In genomic region chr15:50183112-50183794, GRCh38 we compare ENCODE assay signal across 8 cellular contexts. TPM values are rescaled to one million over a fixed set of nuclear protein-coding genes. Genes with fewer than 3 reads are reported as not detected.
DNase-seq lines count a peak whose midpoint lies in the region; ATAC-seq, FAIRE-seq and TF ChIP-seq lines count a peak whose summit lies in the region.

No MANE protein-coding gene starts in this region.

- no peak overlapping the region for H3K4ac ChIP-seq in H9 (ENCODE audit: low read depth, low read length)

- no peak for FAIRE-seq in urothelium cell line (lab: Jason Lieb, UNC)

- no peaks in the 10 kb centered on the region for H3K27me3 ChIP-seq in CD8-positive, alpha-beta T cell (ENCODE audit: insufficient read depth, low read length)
- H3K27me3 ChIP-seq in H9 (ENCODE audit: insufficient read depth, low read length) (peaks cover 22% of the 10 kb centered on the region; the same call in 1 of the 2 replicates), WERI-Rb-1 (ENCODE audit: insufficient read depth, low read depth, severe bottlenecking) (no peaks in the 10 kb centered on the region), lower lobe of right lung (ENCODE audit: low read depth) (peaks cover 29% of the 10 kb centered on the region), gastrocnemius medialis (peaks cover 11 to 39% (median 17%) of the 10 kb centered on the region in 3 donors)

- H3K4me3 Mint-ChIP-seq in CD8-positive, alpha-beta T cell: peak overlapping the region; percentile 92
- peak overlapping the region; percentile 82 to 90 for H3K4me3 Mint-ChIP-seq in H9

- no peak overlapping the region for H3K14ac ChIP-seq in H9 (ENCODE audit: insufficient read depth, low read length)

- CTCF ChIA-PET in CD8-positive, alpha-beta T cell (lab: Charles Lee): interaction anchor here (3.4 kb wide), 1 partner anchor 132 kb away, joined by 15 read pairs; no protein-coding TSS in a partner anchor

- no peak overlapping the region for H3K23ac ChIP-seq in H9 (ENCODE audit: insufficient read length, low read depth, low read length)

- POLR2A ChIA-PET in CD8-positive, alpha-beta T cell (lab: Charles Lee): interaction anchor here (0.6 kb wide), 1 partner anchor 610 kb away, joined by 4 read pairs; no protein-coding TSS in a partner anchor

- TF ChIP-seq CTCF in CD8-positive, alpha-beta T cell (IDR thresholded peaks at IDR 0.05): no peak
- no peak for TF ChIP-seq CTCF in H9 (conservative IDR thresholded peaks at IDR 0.05)
- TF ChIP-seq CTCF in WERI-Rb-1 (IDR thresholded peaks at IDR 0.05; ENCODE audit: low read depth, low read length): no peak
- TF ChIP-seq CTCF in lower lobe of right lung (IDR thresholded peaks at IDR 0.05): no peak
- TF ChIP-seq CTCF in gastrocnemius medialis (IDR thresholded peaks at IDR 0.05 in 4 of 5, conservative IDR thresholded peaks at IDR 0.05 in 1 of 5): no peak

- H4K20me1 ChIP-seq in H9 (ENCODE audit: control insufficient read depth, insufficient read depth, insufficient read length): no peaks in the 10 kb centered on the region

- in situ Hi-C loops in gastrocnemius medialis (cut with MboI; ENCODE audit: low sequenced_read_pairs in 4 of 4): no loop called here

- peak overlapping the region; percentile 82 for H3K4me2 ChIP-seq in H9 (ENCODE audit: insufficient read depth, insufficient read length, low read length)

- H3K4me3 ChIP-seq in CD8-positive, alpha-beta T cell (ENCODE audit: low read depth, low read length): peak overlapping the region; percentile 56
- H3K4me3 ChIP-seq in WERI-Rb-1 (ENCODE audit: low read depth, low read length): peak overlapping the region; percentile 74
- peak overlapping the region; percentile 70 for H3K4me3 ChIP-seq in lower lobe of right lung
- H3K4me3 ChIP-seq in gastrocnemius medialis: no peak overlapping the region

- H3K9me3 Mint-ChIP-seq in CD8-positive, alpha-beta T cell: no peaks in the 10 kb centered on the region
- no peaks in the 10 kb centered on the region; a peak in 1 of 5 replicates for H3K9me3 Mint-ChIP-seq in H9

- H3K56ac ChIP-seq in H9 (ENCODE audit: insufficient read length, low read depth, low read length): no peak overlapping the region

- peaks cover 5% of the 10 kb centered on the region for H3K36me3 Mint-ChIP-seq in CD8-positive, alpha-beta T cell
- H3K36me3 Mint-ChIP-seq in H9 (ENCODE audit: insufficient read depth in 1 of 3, low read depth in 3 of 3): no peaks in the 10 kb centered on the region

- H2BK15ac ChIP-seq in H9 (ENCODE audit: low read depth, low read length): no peak overlapping the region

- H2BK120ac ChIP-seq in H9 (ENCODE audit: low read depth, low read length, poor library complexity, severe bottlenecking): no peak overlapping the region

- intact Hi-C loops in CD8-positive, alpha-beta T cell (cut with DNase I, micrococcal nuclease): loop anchor here (5.0 to 10.0 kb wide), 2 partner anchors 102 to 134 kb away; no protein-coding TSS in a partner anchor
- intact Hi-C loops in lower lobe of right lung (cut with DNase I): no loop called here
- intact Hi-C loops in gastrocnemius medialis (cut with DNase I; ENCODE audit: low total_unique reads): no loop called here

- peaks cover 13% of the 10 kb centered on the region for H3K23me2 ChIP-seq in H9 (ENCODE audit: insufficient read length, low read depth, low read length, poor library complexity, severe bottlenecking)

- H3K9ac ChIP-seq in H9 (ENCODE audit: extremely low read depth, insufficient read length, low read length): no peak overlapping the region

- H4K8ac ChIP-seq in H9 (replicated peaks; ENCODE audit: insufficient read length, low read depth, low read length): no peak overlapping the region

- no peak for ATAC-seq in CD8-positive, alpha-beta T cell
- ATAC-seq in lower lobe of right lung: no peak
- ATAC-seq in gastrocnemius medialis: no peak

- no peaks in the 10 kb centered on the region; the same call in 1 of the 2 replicates for H3K79me2 ChIP-seq in H9 (ENCODE audit: insufficient read depth, low read length)

- no peak overlapping the region for H2AK5ac ChIP-seq in H9 (ENCODE audit: insufficient read length, low read length)

- H2BK5ac ChIP-seq in H9 (ENCODE audit: insufficient read length, low read length): no peak overlapping the region

- TF ChIP-seq POLR2A in gastrocnemius medialis (IDR thresholded peaks at IDR 0.05): no peak

- no peak for DNase-seq in CD8-positive, alpha-beta T cell
- DNase-seq in H9 (no peak), WERI-Rb-1 (no peak), lower lobe of right lung (no peak), gastrocnemius medialis (no peak), NCI-H1694 treated with DMSO at 0.1 percent for 48 hours (lab: John Stamatoyannopoulos, UW) (no peak), Ammon's horn (ENCODE audit: low spot score) (no peak), urothelium cell line (ENCODE audit: low spot score) (no peak)

- no peak overlapping the region for H3K18ac ChIP-seq in H9 (ENCODE audit: insufficient read length, low read depth, low read length)

- no peak overlapping the region for H4K91ac ChIP-seq in H9 (ENCODE audit: insufficient read length, low read depth, low read length)

- no peak overlapping the region for H3K27ac Mint-ChIP-seq in CD8-positive, alpha-beta T cell
- H3K27ac Mint-ChIP-seq in H9: no peak overlapping the region

- H2BK20ac ChIP-seq in H9 (ENCODE audit: low read depth, low read length, poor library complexity, severe bottlenecking): no peak overlapping the region

- H3K4me1 Mint-ChIP-seq in CD8-positive, alpha-beta T cell (ENCODE audit: low read depth): peaks cover 18% of the 10 kb centered on the region
- H3K4me1 Mint-ChIP-seq in H9: peaks cover 22 to 28% of the 10 kb centered on the region in 2 experiments

- no CpG with 5 or more reads among the region's 2 CpGs for WGBS in H9 (ENCODE audit: extremely low coverage, insufficient read length, low lambda C conversion rate)

- H2AFZ ChIP-seq in H9 (ENCODE audit: low read length): no peak overlapping the region

- no peak overlapping the region for H2BK12ac ChIP-seq in H9 (ENCODE audit: insufficient read length, low read depth, low read length)

- H3K27ac ChIP-seq in CD8-positive, alpha-beta T cell (ENCODE audit: low read depth, low read length): no peak overlapping the region
- H3K27ac ChIP-seq in H9 (ENCODE audit: insufficient read length, low read depth, low read length): no peak overlapping the region
- H3K27ac ChIP-seq in WERI-Rb-1: no peak overlapping the region
- no peak overlapping the region for H3K27ac ChIP-seq in lower lobe of right lung
- H3K27ac ChIP-seq in gastrocnemius medialis: no peak overlapping the region

- no peak overlapping the region for H3T11ph ChIP-seq in H9 (ENCODE audit: low read length)

- no peak overlapping the region for H4K5ac ChIP-seq in H9 (ENCODE audit: insufficient read length, low read depth, low read length)

- H3K79me1 ChIP-seq in H9 (ENCODE audit: insufficient read depth, low read depth, low read length, poor library complexity, severe bottlenecking): no peaks in the 10 kb centered on the region

- no peaks in the 10 kb centered on the region for H3K36me3 ChIP-seq in CD8-positive, alpha-beta T cell (ENCODE audit: insufficient read depth, low read length)
- H3K36me3 ChIP-seq in WERI-Rb-1 (no peaks in the 10 kb centered on the region; the same call in 1 of the 2 replicates), lower lobe of right lung (no peaks in the 10 kb centered on the region), gastrocnemius medialis (no peaks in the 10 kb centered on the region)

- peaks cover 29% of the 10 kb centered on the region for H3K27me3 Mint-ChIP-seq in CD8-positive, alpha-beta T cell (ENCODE audit: low read depth)
- H3K27me3 Mint-ChIP-seq in H9 (ENCODE audit: low read depth): peaks cover 45% of the 10 kb centered on the region

- H3K4me1 ChIP-seq in CD8-positive, alpha-beta T cell (ENCODE audit: insufficient read depth, low read length): peaks cover 6% of the 10 kb centered on the region
- H3K4me1 ChIP-seq in H9 (ENCODE audit: insufficient read depth, low read length) (no peaks in the 10 kb centered on the region), lower lobe of right lung (peaks cover 15% of the 10 kb centered on the region), gastrocnemius medialis (no peaks in the 10 kb centered on the region)

- no peaks in the 10 kb centered on the region for H3K9me3 ChIP-seq in CD8-positive, alpha-beta T cell (ENCODE audit: low read length)
- no peaks in the 10 kb centered on the region for H3K9me3 ChIP-seq in H9 (ENCODE audit: control insufficient read depth, low read depth, low read length)
- H3K9me3 ChIP-seq in WERI-Rb-1 (ENCODE audit: severe bottlenecking): no peaks in the 10 kb centered on the region
- H3K9me3 ChIP-seq in lower lobe of right lung: no peaks in the 10 kb centered on the region
- H3K9me3 ChIP-seq in gastrocnemius medialis: no peaks in the 10 kb centered on the region

RNA-seq across cellular contexts. Expression of gene SLC27A2, which starts 1.3 kb away (rescaled TPM):
- total RNA-seq in CD8-positive, alpha-beta T cell: under 1 TPM; 0.33 to 0.39 TPM
- total RNA-seq in H9 (2021): 6.2 and 7.0 TPM in 2 replicates
- total RNA-seq in lower lobe of right lung: 2.9 TPM
- under 1 TPM in 3 of 4 donors, not detected in 1; 0.29 to 0.69 (median 0.46) TPM for total RNA-seq in gastrocnemius medialis

Comparison
In these comparisons a context has a peak if more than half of its experiments do, and no peak if none do; other contexts are left out.
1. H3K4me3 ChIP-seq: peak in CD8-positive, alpha-beta T cell (single experiment), WERI-Rb-1 (single experiment) and lower lobe of right lung (single experiment); none in gastrocnemius medialis (0 of 4).
2. intact Hi-C loops: an anchor here in CD8-positive, alpha-beta T cell (5.0 to 10.0 kb wide); none called in lower lobe of right lung and gastrocnemius medialis.